Comparison of ENCODE assay signal across 13 cellular contexts in the genomic region with DNA sequence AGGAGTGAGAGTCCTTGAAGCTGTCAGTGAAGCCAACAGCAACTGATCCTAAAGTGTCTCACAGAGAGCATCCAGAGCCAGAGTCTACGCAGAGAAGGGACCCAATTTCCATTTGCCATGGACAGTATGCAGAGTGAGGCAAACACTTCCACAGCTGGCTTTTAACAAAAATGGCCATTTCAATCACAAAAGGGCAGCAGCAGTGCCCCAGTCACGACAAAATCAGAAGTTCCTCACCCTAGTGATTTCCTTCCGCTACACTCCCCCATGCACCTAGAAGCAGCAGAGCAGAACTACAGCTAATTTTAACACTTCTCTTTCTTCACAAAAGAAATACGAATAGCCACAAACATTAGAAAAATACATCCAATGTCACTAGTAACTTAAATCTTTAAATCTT. TPM values are rescaled to one million over a fixed set of nuclear protein-coding genes. Genes with fewer than 3 reads are reported as not detected.
DNase-seq lines count a peak whose midpoint lies in the region; ATAC-seq, FAIRE-seq and TF ChIP-seq lines count a peak whose summit lies in the region.
"Had no signal": no experiment of that assay in that cellular context is flagged by ENCODE, and none has a peak within 500 bp of the region (broad histone marks: within the 10 kb centered on the region; RNA-seq: fewer than 3 reads in every experiment).

No MANE protein-coding gene starts in this region.

- H3K27me3 ChIP-seq in H1 (replicated peaks in 1 of 4; ENCODE audit: control insufficient read depth in 3 of 4, extremely low read depth in 1 of 4, insufficient read depth in 3 of 4, low read length in 3 of 4), result no peaks in the 10 kb centered on the region
- H3K27me3 ChIP-seq: MG63 had no signal

- TF ChIP-seq CTCF in GM12865 (IDR thresholded peaks at IDR 0.05; ENCODE audit: insufficient read depth, low read depth, low read length, missing control alignments) (no peak), H1 (IDR thresholded peaks at IDR 0.05; ENCODE audit: control extremely low read depth in 1 of 3, insufficient read depth in 1 of 3, low read depth in 1 of 3, low read length in 3 of 3) (no peak), GM13976 (IDR thresholded peaks at IDR 0.05; ENCODE audit: borderline replicate concordance, control extremely low read depth, extremely low read depth, insufficient read depth, missing control alignments) (no peak)

- H2BK20ac ChIP-seq in H1 (ENCODE audit: low read length), result no peak overlapping the region

- FAIRE-seq in H1 (lab: Jason Lieb, UNC), result peak; percentile 7
- FAIRE-seq: kidney, urothelium cell line had no signal

- peaks cover 24 to 100% of the 10 kb centered on the region in 2 experiments for H3K79me2 ChIP-seq in H1 (ENCODE audit: control insufficient read depth in 1 of 2, insufficient read depth in 2 of 2, low read length in 2 of 2)

- no peak overlapping the region for H2AFZ ChIP-seq in H1 (ENCODE audit: low read length)

- H3K4ac ChIP-seq in H1 (replicated peaks; ENCODE audit: insufficient read length, low read depth, low read length), result no peak overlapping the region

- no peak overlapping the region for H2BK120ac ChIP-seq in H1 (replicated peaks; ENCODE audit: low read depth, low read length)

- H3K4me3 ChIP-seq in GM12865 (ENCODE audit: low read depth, low read length), result peak overlapping the region; percentile 31
- H3K4me3 ChIP-seq in H1 (ENCODE audit: extremely low read depth in 1 of 4, insufficient read depth in 2 of 4, low read depth in 3 of 4, low read length in 4 of 4), result peak overlapping the region in 3 of 4 experiments; percentile 7 to 45 (median 12); a peak in 4 of 8 replicates
- H3K4me3 ChIP-seq: MG63 had no signal

- no peak overlapping the region for H3K23ac ChIP-seq in H1 (ENCODE audit: insufficient read length)

- POLR2A ChIA-PET in H1 (lab: Charles Lee; ENCODE audit: partially characterized antibody), result interaction anchor here (0.6 to 6.6 kb wide), 9 partner anchors 9 to 67 kb away, joined by 3 to 66 read pairs (median 4); partner anchors contain the start of gene FBXW11

- peak in 1 of 2 experiments; percentile 52; a peak in 1 of 3 replicates for TF ChIP-seq POLR2A in H1 (IDR thresholded peaks at IDR 0.05; ENCODE audit: control extremely low read depth in 1 of 2, low read depth in 2 of 2, low read length in 2 of 2)

- no peak overlapping the region for H3K18ac ChIP-seq in H1 (ENCODE audit: extremely low read depth, low read length)

- H2BK12ac ChIP-seq in H1 (ENCODE audit: low read depth, low read length), result no peak overlapping the region

- peak overlapping the region in 1 of 4 experiments; percentile 19; a peak in 3 of 7 replicates for H3K9ac ChIP-seq in H1 (replicated peaks in 1 of 4; ENCODE audit: extremely low read depth in 1 of 4, low read depth in 3 of 4, low read length in 3 of 4)

- H3K23me2 ChIP-seq in H1 (ENCODE audit: low read depth, low read length), result no peaks in the 10 kb centered on the region; the same call in none of the 2 replicates

- in situ Hi-C loops in GM13976 (cut with MboI; ENCODE audit: low sequenced_read_pairs, unreplicated experiment), result no loop called here

- no peak overlapping the region for H2BK15ac ChIP-seq in H1 (ENCODE audit: low read length)

- H4K91ac ChIP-seq in H1 (replicated peaks; ENCODE audit: insufficient read length, low read length), result no peak overlapping the region

- no peak overlapping the region for H4K5ac ChIP-seq in H1 (ENCODE audit: insufficient read length, low read depth, low read length)

- peak overlapping the region; percentile 61 to 83 for H3K4me2 ChIP-seq in H1 (ENCODE audit: insufficient read depth in 1 of 2, low read depth in 2 of 2, low read length in 2 of 2)

- no peak for TF ChIP-seq EP300 in H1 (IDR thresholded peaks at IDR 0.05; ENCODE audit: borderline replicate concordance in 1 of 2, low read depth in 2 of 2, low read length in 2 of 2)

- peaks cover 6% of the 10 kb centered on the region; the same call in 1 of the 2 replicates for H3K79me1 ChIP-seq in H1 (ENCODE audit: low read depth, low read length)

- peaks cover 2 to 15% of the 10 kb centered on the region in 2 experiments for H4K20me1 ChIP-seq in H1 (replicated peaks in 1 of 2; ENCODE audit: control insufficient read depth in 1 of 2, insufficient read depth in 2 of 2, low read length in 2 of 2)

- 0 out of 2 replicates have a peak overlapping the region, but pooled peaks have one; percentile 54 for H2AK5ac ChIP-seq in H1 (ENCODE audit: low read depth, low read length)

- peak overlapping the region; percentile 80; the same call in 1 of the 2 replicates for H2BK5ac ChIP-seq in H1 (ENCODE audit: low read depth, low read length)

- ATAC-seq in GM21381 (IDR thresholded peaks at IDR 0.05; ENCODE audit: unreplicated experiment) (peak; percentile 63), HG03175 (IDR thresholded peaks at IDR 0.05; ENCODE audit: unreplicated experiment) (peak; percentile 58), HG03039 (IDR thresholded peaks at IDR 0.05; ENCODE audit: unreplicated experiment) (no peak)

- TF ChIP-seq RAD21 in H1 (IDR thresholded peaks at IDR 0.05 in 1 of 2, conservative IDR thresholded peaks at IDR 0.05 in 1 of 2; ENCODE audit: low read depth in 2 of 2, low read length in 2 of 2), result no peak

- no peak overlapping the region for H3K14ac ChIP-seq in H1 (ENCODE audit: insufficient read length)

- no peak overlapping the region for H4K8ac ChIP-seq in H1 (ENCODE audit: extremely low read depth, insufficient read depth, low read length)

- peak overlapping the region; percentile 49; the same call in 1 of the 2 replicates for H3K27ac ChIP-seq in H1 (ENCODE audit: low read depth, low read length)
- H3K27ac ChIP-seq: WERI-Rb-1 had no signal

- H3K9me3 ChIP-seq in H1 (ENCODE audit: insufficient read depth in 2 of 2, low read depth in 1 of 2, low read length in 1 of 2), result no peaks in the 10 kb centered on the region

- peak; percentile 73 for DNase-seq in GM12865 (ENCODE audit: low read depth)
- DNase-seq in H1 (ENCODE audit: low read depth in 1 of 2, low spot score in 2 of 2), result no peak
- DNase-seq in cortex of kidney (lab: John Stamatoyannopoulos, UW), result no peak
- DNase-seq in GM13976 (ENCODE audit: low spot score), result no peak
- no peak for DNase-seq in stimulated activated CD4-positive, alpha-beta T cell treated with anti-CD3 and anti-CD28 coated beads, Interleukin-1b, Interleukin-23, amount 100 ng/mL, for 48 hours
- DNase-seq: kidney, MG63, NCI-H226, WERI-Rb-1 had no signal

- H3K36me3 ChIP-seq in H1 (ENCODE audit: control insufficient read depth in 2 of 4, insufficient read depth in 4 of 4, low read length in 3 of 4), result peaks cover 0 to 4% (median 0%) of the 10 kb centered on the region in 4 experiments; a peak in 1 of 8 replicates
- H3K36me3 ChIP-seq: WERI-Rb-1 had no signal

- 12% methylated on average over 4 of the region's 4 CpGs; no CpG with 5 or more reads in 1 of the 2 experiments for WGBS in H1 (ENCODE audit: extremely low coverage in 1 of 2, insufficient coverage in 1 of 2, insufficient read length in 1 of 2, insufficient replicate concordance in 2 of 2, low coverage in 1 of 2, low lambda C conversion rate in 2 of 2, missing lambda C conversion rate in 1 of 2), 2 experiments

- H3K4me1 ChIP-seq in H1 (replicated peaks in 1 of 4; ENCODE audit: control insufficient read depth in 3 of 4, insufficient read depth in 4 of 4, low read length in 3 of 4), result peaks cover 14 to 44% (median 43%) of the 10 kb centered on the region in 4 experiments

- CTCF ChIA-PET in H1 (lab: Charles Lee; ENCODE audit: partially characterized antibody), result interaction anchor here (1.5 to 2.1 kb wide), 3 partner anchors 12 to 70 kb away, joined by 3 to 5 read pairs (median 4); no protein-coding TSS in a partner anchor

- H3K56ac ChIP-seq in H1 (replicated peaks; ENCODE audit: insufficient read length, low read depth, low read length), result no peak overlapping the region

TF ChIP-seq in H1, 55 proteins besides CTCF, POLR2A, EP300 and RAD21:
- TF ChIP-seq RNF2 (IDR thresholded peaks at IDR 0.05; ENCODE audit: borderline replicate concordance, low read depth, low read length, missing control alignments, poor library complexity, severe bottlenecking) (no peak), SIN3A (conservative IDR thresholded peaks at IDR 0.05 in 1 of 2, IDR thresholded peaks at IDR 0.05 in 1 of 2; ENCODE audit: low read depth in 1 of 2, low read length in 2 of 2) (0 out of 4 replicates have a peak, but pooled peaks have one; percentile 13), KDM1A (IDR thresholded peaks at IDR 0.05; ENCODE audit: borderline replicate concordance, low read length) (no peak), TAF1 (IDR thresholded peaks at IDR 0.05; ENCODE audit: low read depth, low read length) (0 out of 2 replicates have a peak, but pooled peaks have one; percentile 17), TBP (IDR thresholded peaks at IDR 0.05; ENCODE audit: low read depth, low read length) (peak; percentile 31; the same call in 1 of the 2 replicates), POLR2AphosphoS5 (IDR thresholded peaks at IDR 0.05; ENCODE audit: low read depth, low read length) (peak; percentile 47; the same call in 1 of the 2 replicates)
TF ChIP-seq in H1: peak in this region for 4.

RNA-seq across cellular contexts. Expression of gene FBXW11, which starts 27.9 kb away (rescaled TPM):
- 75.6 and 77.2 TPM in 2 replicates for total RNA-seq in H1 (2021; fragmentation: NEBNext Ultra II Directional; extraction: Animal tissue kit (Norgen Biotek cat#: 25700))
- 41.1 and 45.0 TPM in 2 replicates for polyA plus RNA-seq in H1 (2011; rRNA removed)
- 53.5 TPM for polyA plus RNA-seq in H1 (2011; cell fraction: cytosol; rRNA removed)
- 45.3 TPM for polyA plus RNA-seq in H1 (2011; cell fraction: nucleus; rRNA removed)
- polyA plus RNA-seq in H1 (2012, experiment 1 of 2), result 39.7 to 54.0 TPM (median 49.6 TPM) in 4 replicates
- 15.1 TPM for polyA plus RNA-seq in H1 (2012, experiment 2 of 2)
- polyA plus RNA-seq in H1 (2013, experiment 1 of 2), result 28.3 TPM
- 27.8 TPM for polyA plus RNA-seq in H1 (2013, experiment 2 of 2)
- polyA minus RNA-seq in H1 (2011; rRNA and poly(A)+ RNA removed), result 177 and 211 TPM in 2 replicates
- 70.6 TPM for polyA minus RNA-seq in H1 (2011; cell fraction: cytosol; rRNA and poly(A)+ RNA removed)
- 72.6 TPM for polyA minus RNA-seq in H1 (2011; cell fraction: nucleus; rRNA and poly(A)+ RNA removed)
